In genomic region chr16:67161595-67162058, GRCh38 we compare ENCODE assay signal across 10 cellular contexts. TPM values are rescaled to one million over a fixed set of nuclear protein-coding genes. Genes with fewer than 3 reads are reported as not detected.
DNase-seq lines count a peak whose midpoint lies in the region; ATAC-seq, FAIRE-seq and TF ChIP-seq lines count a peak whose summit lies in the region.
"Had no signal": no experiment of that assay in that cellular context is flagged by ENCODE, and none has a peak within 500 bp of the region (broad histone marks: within the 10 kb centered on the region; RNA-seq: fewer than 3 reads in every experiment).

No MANE protein-coding gene starts in this region.

- no peak for ATAC-seq in activated T-cell treated with anti-CD3 and anti-CD28 coated beads, Interleukin-2, amount 50 U/mL, for 4 hours
- no peak for ATAC-seq in GM12878
- ATAC-seq in GM18870 (IDR thresholded peaks at IDR 0.05; ENCODE audit: unreplicated experiment), result no peak

- no TSS peak for BruUV-seq in GM12878 (replicated peaks; lab: Mats Ljungman, UMichigan)

- H3K4me2 ChIP-seq in GM12878 (ENCODE audit: control insufficient read depth, insufficient read depth), result peak overlapping the region; percentile 82

- RAD21 ChIA-PET in GM12878 (lab: Charles Lee; ENCODE audit: unreplicated experiment), result interaction anchor here (0.9 to 5.2 kb wide), 4 partner anchors 8 to 131 kb away, joined by 3 to 48 read pairs (median 6); partner anchors contain the start of gene NOL3

- in situ Hi-C loops in GM12878 (cut with MboI), result no loop called here

- POLR2A ChIA-PET in GM12878 (lab: Charles Lee), result interaction anchor here (4.6 to 8.2 kb wide), 3 partner anchors 12 to 134 kb away, joined by 23 to 137 read pairs (median 44); partner anchors contain the start of genes FHOD1 and NOL3

- peaks cover 6% of the 10 kb centered on the region; the same call in 1 of the 2 replicates for H4K20me1 ChIP-seq in GM12878 (ENCODE audit: control insufficient read depth, insufficient read depth)

- H3K36me3 ChIP-seq in GM12878 (ENCODE audit: control insufficient read depth in 2 of 2, insufficient read depth in 2 of 2, low read length in 1 of 2) (no peaks in the 10 kb centered on the region), stomach smooth muscle (ENCODE audit: control insufficient read depth in 2 of 2, insufficient read depth in 2 of 2, low read length in 2 of 2) (no peaks in the 10 kb centered on the region)
- H3K36me3 ChIP-seq: brain microvascular endothelial cell, transverse colon had no signal

- no peak for TF ChIP-seq EP300 in GM12878 (IDR thresholded peaks at IDR 0.05; ENCODE audit: borderline replicate concordance in 1 of 2, control insufficient read depth in 1 of 2, low read depth in 2 of 2, low read length in 2 of 2)

- intact Hi-C loops in GM12878 (cut with micrococcal nuclease; ENCODE audit: unreplicated experiment), result no loop called here

- H3K27ac ChIP-seq in GM12878 (ENCODE audit: control insufficient read depth, insufficient read depth) (no peak overlapping the region), stomach smooth muscle (ENCODE audit: low read length) (no peak overlapping the region)
- H3K27ac ChIP-seq: brain microvascular endothelial cell had no signal

- TF ChIP-seq RAD21 in GM12878 (IDR thresholded peaks at IDR 0.05; ENCODE audit: insufficient read depth, low read depth, low read length), result no peak

- no peak for TF ChIP-seq POLR2A in GM12878 (IDR thresholded peaks at IDR 0.05; ENCODE audit: low read depth, low read length)

- SMC1A ChIA-PET in GM12878 (lab: Charles Lee; ENCODE audit: uncharacterized antibody, unreplicated experiment), result interaction anchor here (1.2 to 5.2 kb wide), 4 partner anchors 8 to 61 kb away, joined by 4 to 48 read pairs (median 6); partner anchors contain the start of gene NOL3

- peaks cover 11% of the 10 kb centered on the region for H3K79me2 ChIP-seq in GM12878 (ENCODE audit: control insufficient read depth, insufficient read depth, low read length)

- TF ChIP-seq CTCF in GM12878 (IDR thresholded peaks at IDR 0.05 in 2 of 3, conservative IDR thresholded peaks at IDR 0.05 in 1 of 3; ENCODE audit: control insufficient read depth in 2 of 3, extremely low read depth in 1 of 3, insufficient read depth in 1 of 3, low read depth in 3 of 3, low read length in 3 of 3), result no peak

- peaks cover 1% of the 10 kb centered on the region for H3K36me3 Mint-ChIP-seq in activated T-cell treated with anti-CD3 and anti-CD28 coated beads, Interleukin-2, amount 50 U/mL, for 4 hours (ENCODE audit: insufficient read depth)

- peak overlapping the region; percentile 26 for H3K4me3 Mint-ChIP-seq in activated T-cell treated with anti-CD3 and anti-CD28 coated beads, Interleukin-2, amount 50 U/mL, for 4 hours

- no peak for DNase-seq in activated T-cell treated with anti-CD3 and anti-CD28 coated beads, Interleukin-2, amount 50 U/mL, for 4 hours
- no peak for DNase-seq in activated T-cell treated with anti-CD3 and anti-CD28 coated beads, Interleukin-2, amount 50 U/mL, for 1 hour
- no peak for DNase-seq in GM12878 (ENCODE audit: low read depth, low spot score)
- DNase-seq in islet precursor cell, result peak; percentile 50
- no peak for DNase-seq in iPS-NIHi11 (ENCODE audit: low spot score)
- no peak for DNase-seq in RCC 7860 (ENCODE audit: low spot score)

- FAIRE-seq in GM12878 (lab: Jason Lieb, UNC), result no peak
- FAIRE-seq in RCC 7860 (lab: Jason Lieb, UNC), result no peak

- H3K9ac ChIP-seq in GM12878 (ENCODE audit: control insufficient read depth, insufficient read depth, low read length), result no peak overlapping the region
- no peak overlapping the region for H3K9ac ChIP-seq in stomach smooth muscle (ENCODE audit: low read length in 2 of 2)

- H3K9me3 ChIP-seq in GM12878 (replicated peaks; ENCODE audit: control insufficient read depth, insufficient read depth, low read length), result no peaks in the 10 kb centered on the region; the same call in 2 of the 3 replicates
- no peaks in the 10 kb centered on the region for H3K9me3 ChIP-seq in stomach smooth muscle (ENCODE audit: control insufficient read depth in 2 of 2, low read length in 2 of 2)
- H3K9me3 ChIP-seq: transverse colon had no signal

- H3K27me3 ChIP-seq in GM12878 (replicated peaks in 1 of 2; ENCODE audit: control insufficient read depth in 2 of 2, insufficient read depth in 2 of 2, low read length in 1 of 2), result peaks cover 2 to 18% of the 10 kb centered on the region in 2 experiments
- H3K27me3 ChIP-seq in stomach smooth muscle (ENCODE audit: control insufficient read depth in 1 of 2, insufficient read depth in 2 of 2, low read length in 2 of 2), result peaks cover 15 to 54% of the 10 kb centered on the region in 2 donors

- no peak overlapping the region for H2AFZ ChIP-seq in GM12878 (ENCODE audit: control insufficient read depth, low read depth, low read length)

- no peaks in the 10 kb centered on the region for H3K9me3 Mint-ChIP-seq in activated T-cell treated with anti-CD3 and anti-CD28 coated beads, Interleukin-2, amount 50 U/mL, for 4 hours

- WGBS in GM12878 (ENCODE audit: insufficient coverage, insufficient replicate concordance, low lambda C conversion rate, missing lambda C conversion rate), result 87% methylated on average over 25 of the region's 25 CpGs

- peaks cover 56% of the 10 kb centered on the region for H3K4me1 Mint-ChIP-seq in activated T-cell treated with anti-CD3 and anti-CD28 coated beads, Interleukin-2, amount 50 U/mL, for 4 hours (ENCODE audit: low read depth)

- peak overlapping the region; percentile 95; the same call in 1 of the 2 replicates for H3K4me3 ChIP-seq in GM12878
- H3K4me3 ChIP-seq in stomach smooth muscle (ENCODE audit: low read length in 2 of 2), result peak overlapping the region; percentile 82 to 87

- peaks cover 34% of the 10 kb centered on the region for H3K27me3 Mint-ChIP-seq in activated T-cell treated with anti-CD3 and anti-CD28 coated beads, Interleukin-2, amount 50 U/mL, for 4 hours (ENCODE audit: low read depth)

- peaks cover 53% of the 10 kb centered on the region for H3K4me1 ChIP-seq in GM12878 (ENCODE audit: control insufficient read depth, insufficient read depth, low read length)
- H3K4me1 ChIP-seq in stomach smooth muscle (ENCODE audit: control insufficient read depth, insufficient read depth, low read length), result peaks cover 64% of the 10 kb centered on the region

- CTCF ChIA-PET in GM12878 (lab: Yijun Ruan, JAX), result interaction anchor here (0.6 to 5.3 kb wide), 9 partner anchors 7 to 208 kb away, joined by 3 to 60 read pairs (median 4); partner anchors contain the start of gene NOL3

RNA-seq across cellular contexts. Expression of gene FBXL8, which starts 1.9 kb away (rescaled TPM):
- total RNA-seq in activated T-cell treated with anti-CD3 and anti-CD28 coated beads, Interleukin-2, amount 50 U/mL, for 4 hours, result 1 to 10 TPM; 4.8 to 8.9 (median 6.1) TPM
- 112 and 144 TPM in 2 replicates for total RNA-seq in GM12878 (2013; cell fraction: nucleolus; rRNA removed)
- total RNA-seq in GM12878 (2014; rRNA removed), result 7.6 and 8.3 TPM in 2 replicates
- 2.0 and 2.1 TPM in 2 replicates for total RNA-seq in GM12878 (2014; rRNA removed; fragmentation: Illumina TruSeq; extraction: Trizol)
- 7.5 and 7.7 TPM in 2 replicates for total RNA-seq in GM12878 (2021)
- polyA plus RNA-seq in GM12878 (2011; ENCODE audit: low read depth), result 1.0 TPM
- 7.6 TPM in 2 replicates for polyA plus RNA-seq in GM12878 (2011; rRNA removed)
- polyA plus RNA-seq in GM12878 (2011; cell fraction: cytosol; rRNA removed), result 8.8 and 16.8 TPM in 2 replicates
- 140 and 156 TPM in 2 replicates for polyA plus RNA-seq in GM12878 (2011; cell fraction: nucleus; rRNA removed)
- polyA plus RNA-seq in GM12878 (2012), result 9.6 and 14.4 TPM in 2 replicates
- polyA plus RNA-seq in GM12878 (2014; fragmentation: Illumina TruSeq; extraction: Trizol), result 1.4 and 1.7 TPM in 2 replicates
- not detected for polyA plus RNA-seq in GM12878 (2014; fragmentation: Nextera tagmentation; extraction: Ambion mirVana)
- polyA plus RNA-seq in GM12878 (2014; rRNA removed), result 10.4 and 14.7 TPM in 2 replicates
- 1 to 10 TPM; 5.6 to 6.4 TPM for polyA plus RNA-seq in GM12878 (2016; fragmentation: Nextera tagmentation; extraction: Ambion mirVana)
- polyA minus RNA-seq in GM12878 (2011; rRNA and poly(A)+ RNA removed), result 3.4 and 7.4 TPM in 2 replicates
- polyA minus RNA-seq in GM12878 (2011; cell fraction: cytosol; rRNA and poly(A)+ RNA removed), result 2.3 and 5.1 TPM in 2 replicates
- 17.2 and 22.7 TPM in 2 replicates for polyA minus RNA-seq in GM12878 (2011; cell fraction: nucleus; rRNA and poly(A)+ RNA removed)

RNA-seq across cellular contexts. Expression of gene TRADD, which starts 1.9 kb away (rescaled TPM):
- 10 to 100 TPM; 16.0 to 20.3 (median 17.4) TPM for total RNA-seq in activated T-cell treated with anti-CD3 and anti-CD28 coated beads, Interleukin-2, amount 50 U/mL, for 4 hours
- total RNA-seq in GM12878 (2013; cell fraction: nucleolus; rRNA removed), result 17.8 and 21.6 TPM in 2 replicates
- total RNA-seq in GM12878 (2014; rRNA removed) (20.8 and 21.0 TPM in 2 replicates), GM12878 (2014; rRNA removed; fragmentation: Illumina TruSeq; extraction: Trizol) (5.3 and 5.6 TPM in 2 replicates), GM12878 (2021) (20.7 and 22.8 TPM in 2 replicates)
- 6.3 TPM for polyA plus RNA-seq in GM12878 (2011; ENCODE audit: low read depth)
- polyA plus RNA-seq in GM12878 (2011; rRNA removed) (10.1 and 19.4 TPM in 2 replicates), GM12878 (2014; fragmentation: Illumina TruSeq; extraction: Trizol) (3.6 and 4.5 TPM in 2 replicates), GM12878 (2014; fragmentation: Nextera tagmentation; extraction: Ambion mirVana) (1 to 10 TPM; 1.7 to 3.5 TPM), GM12878 (2014; rRNA removed) (23.1 and 23.5 TPM in 2 replicates), GM12878 (2016; fragmentation: Nextera tagmentation; extraction: Ambion mirVana) (10 to 100 TPM; 18.5 to 20.9 TPM)
- polyA plus RNA-seq in GM12878 (2011; cell fraction: cytosol; rRNA removed), result 26.6 and 38.9 TPM in 2 replicates
- polyA plus RNA-seq in GM12878 (2011; cell fraction: nucleus; rRNA removed), result 53.2 and 59.8 TPM in 2 replicates
- polyA plus RNA-seq in GM12878 (2012), result 28.2 and 31.1 TPM in 2 replicates
- polyA minus RNA-seq in GM12878 (2011; rRNA and poly(A)+ RNA removed), result 4.1 and 10.8 TPM in 2 replicates
- 7.2 and 7.5 TPM in 2 replicates for polyA minus RNA-seq in GM12878 (2011; cell fraction: cytosol; rRNA and poly(A)+ RNA removed)
- 9.7 and 12.8 TPM in 2 replicates for polyA minus RNA-seq in GM12878 (2011; cell fraction: nucleus; rRNA and poly(A)+ RNA removed)

RNA-seq across cellular contexts. Expression of gene HSF4, which starts 2.9 kb away (rescaled TPM):
- total RNA-seq in activated T-cell treated with anti-CD3 and anti-CD28 coated beads, Interleukin-2, amount 50 U/mL, for 4 hours, result 1 to 10 TPM; 2.8 to 6.1 (median 4.0) TPM
- 141 and 182 TPM in 2 replicates for total RNA-seq in GM12878 (2013; cell fraction: nucleolus; rRNA removed)
- total RNA-seq in GM12878 (2014; rRNA removed) (2.6 and 2.9 TPM in 2 replicates), GM12878 (2014; rRNA removed; fragmentation: Illumina TruSeq; extraction: Trizol) (1.2 and 1.4 TPM in 2 replicates), GM12878 (2021) (5.0 and 5.5 TPM in 2 replicates)
- polyA plus RNA-seq in GM12878 (2011; ENCODE audit: low read depth), result 33.8 TPM
- polyA plus RNA-seq in GM12878 (2011; rRNA removed) (6.9 and 9.9 TPM in 2 replicates), GM12878 (2014; fragmentation: Illumina TruSeq; extraction: Trizol) (1.5 and 3.0 TPM in 2 replicates), GM12878 (2014; fragmentation: Nextera tagmentation; extraction: Ambion mirVana) (under 1 TPM in 1 of 2 experiments, not detected in 1; 0.31 TPM), GM12878 (2014; rRNA removed) (7.7 TPM in 2 replicates), GM12878 (2016; fragmentation: Nextera tagmentation; extraction: Ambion mirVana) (1 to 10 TPM in 1 of 2 experiments, under 1 TPM in 1; 0.73 to 1.3 TPM)
- polyA plus RNA-seq in GM12878 (2011; cell fraction: cytosol; rRNA removed), result 10.1 and 12.3 TPM in 2 replicates
- 221 and 281 TPM in 2 replicates for polyA plus RNA-seq in GM12878 (2011; cell fraction: nucleus; rRNA removed)
- polyA plus RNA-seq in GM12878 (2012), result 26.3 and 26.8 TPM in 2 replicates
- 3.4 and 4.7 TPM in 2 replicates for polyA minus RNA-seq in GM12878 (2011; rRNA and poly(A)+ RNA removed)
- 2.2 TPM in 1 of 2 replicates, not detected in the other for polyA minus RNA-seq in GM12878 (2011; cell fraction: cytosol; rRNA and poly(A)+ RNA removed)
- 16.9 and 19.1 TPM in 2 replicates for polyA minus RNA-seq in GM12878 (2011; cell fraction: nucleus; rRNA and poly(A)+ RNA removed)

RNA-seq across cellular contexts. Expression of gene NOL3, which starts 8.7 kb away (rescaled TPM):
- 1 to 10 TPM in 2 of 3 donors, under 1 TPM in 1; 0.99 to 3.7 (median 1.4) TPM for total RNA-seq in activated T-cell treated with anti-CD3 and anti-CD28 coated beads, Interleukin-2, amount 50 U/mL, for 4 hours
- 59.6 and 65.7 TPM in 2 replicates for total RNA-seq in GM12878 (2013; cell fraction: nucleolus; rRNA removed)
- 4.3 and 4.5 TPM in 2 replicates for total RNA-seq in GM12878 (2014; rRNA removed)
- 1.5 and 2.3 TPM in 2 replicates for total RNA-seq in GM12878 (2014; rRNA removed; fragmentation: Illumina TruSeq; extraction: Trizol)
- 5.0 and 5.3 TPM in 2 replicates for total RNA-seq in GM12878 (2021)
- 7.8 TPM for polyA plus RNA-seq in GM12878 (2011; ENCODE audit: low read depth)
- polyA plus RNA-seq in GM12878 (2011; rRNA removed), result 18.4 and 19.5 TPM in 2 replicates
- polyA plus RNA-seq in GM12878 (2011; cell fraction: cytosol; rRNA removed), result 12.9 and 13.1 TPM in 2 replicates
- polyA plus RNA-seq in GM12878 (2011; cell fraction: nucleus; rRNA removed), result 47.9 and 53.2 TPM in 2 replicates
- polyA plus RNA-seq in GM12878 (2012), result 21.1 and 24.3 TPM in 2 replicates
- polyA plus RNA-seq in GM12878 (2014; fragmentation: Illumina TruSeq; extraction: Trizol), result 3.0 and 4.2 TPM in 2 replicates
- under 1 TPM; 0.31 to 0.44 TPM for polyA plus RNA-seq in GM12878 (2014; fragmentation: Nextera tagmentation; extraction: Ambion mirVana)
- 4.8 and 5.8 TPM in 2 replicates for polyA plus RNA-seq in GM12878 (2014; rRNA removed)
- 1 to 10 TPM; 1.6 to 2.4 TPM for polyA plus RNA-seq in GM12878 (2016; fragmentation: Nextera tagmentation; extraction: Ambion mirVana)
- 9.1 and 9.5 TPM in 2 replicates for polyA minus RNA-seq in GM12878 (2011; rRNA and poly(A)+ RNA removed)
- polyA minus RNA-seq in GM12878 (2011; cell fraction: cytosol; rRNA and poly(A)+ RNA removed), result 1.2 TPM in 1 of 2 replicates, not detected in the other
- polyA minus RNA-seq in GM12878 (2011; cell fraction: nucleus; rRNA and poly(A)+ RNA removed), result 5.7 and 8.5 TPM in 2 replicates

RNA-seq across cellular contexts. Expression of gene B3GNT9, which starts 10.8 kb away (rescaled TPM):
- total RNA-seq in activated T-cell treated with anti-CD3 and anti-CD28 coated beads, Interleukin-2, amount 50 U/mL, for 4 hours, result 1 to 10 TPM; 1.3 to 1.9 (median 1.3) TPM
- 8.3 and 9.6 TPM in 2 replicates for total RNA-seq in GM12878 (2013; cell fraction: nucleolus; rRNA removed)
- total RNA-seq in GM12878 (2014; rRNA removed), result 4.7 and 5.0 TPM in 2 replicates
- total RNA-seq in GM12878 (2014; rRNA removed; fragmentation: Illumina TruSeq; extraction: Trizol), result 1.5 and 1.7 TPM in 2 replicates
- total RNA-seq in GM12878 (2021), result 4.1 and 4.3 TPM in 2 replicates
- 1.7 TPM for polyA plus RNA-seq in GM12878 (2011; ENCODE audit: low read depth)
- polyA plus RNA-seq in GM12878 (2011; rRNA removed), result 1.0 and 1.4 TPM in 2 replicates
- 1.5 and 1.9 TPM in 2 replicates for polyA plus RNA-seq in GM12878 (2011; cell fraction: cytosol; rRNA removed)
- polyA plus RNA-seq in GM12878 (2011; cell fraction: nucleus; rRNA removed), result 6.1 and 7.1 TPM in 2 replicates
- polyA plus RNA-seq in GM12878 (2012), result 3.4 TPM in 2 replicates
- polyA plus RNA-seq in GM12878 (2014; fragmentation: Illumina TruSeq; extraction: Trizol), result 1.5 and 1.9 TPM in 2 replicates
- polyA plus RNA-seq in GM12878 (2014; fragmentation: Nextera tagmentation; extraction: Ambion mirVana), result under 1 TPM; 0.08 to 0.15 TPM
- 3.6 and 3.9 TPM in 2 replicates for polyA plus RNA-seq in GM12878 (2014; rRNA removed)
- 1 to 10 TPM; 1.9 to 2.3 TPM for polyA plus RNA-seq in GM12878 (2016; fragmentation: Nextera tagmentation; extraction: Ambion mirVana)
- polyA minus RNA-seq in GM12878 (2011; rRNA and poly(A)+ RNA removed), result 0.95 and 2.7 TPM in 2 replicates
- polyA minus RNA-seq in GM12878 (2011; cell fraction: cytosol; rRNA and poly(A)+ RNA removed), result 0.52 and 0.67 TPM in 2 replicates
- 2.2 and 3.2 TPM in 2 replicates for polyA minus RNA-seq in GM12878 (2011; cell fraction: nucleus; rRNA and poly(A)+ RNA removed)
